ENCODE assay signal across 7 cellular contexts in genomic region chr22:42537199-42537831, GRCh38. TPM values are rescaled to one million over a fixed set of nuclear protein-coding genes. Genes with fewer than 3 reads are reported as not detected.
DNase-seq lines count a peak whose midpoint lies in the region; ATAC-seq, FAIRE-seq and TF ChIP-seq lines count a peak whose summit lies in the region.
"Not testable (repeated sequence)": the region's sequence is repeated elsewhere in the genome, so short reads cannot be mapped to it uniquely, and the experiment has no call there.

No MANE protein-coding gene starts in this region.

- not testable (repeated sequence) for H3K9me3 Mint-ChIP-seq in HFFc6; IgD-negative memory B cell; T-helper 2 cell treated with Interferon-gamma antibody and Interleukin-4, amounts not matched to agents 5 μg/mL and 100 μg/mL, for 36 hours

- not testable (repeated sequence) for H3K9me3 ChIP-seq in right atrium auricular region, pancreas

- H3K36me3 Mint-ChIP-seq in HFFc6 (ENCODE audit: low read depth); IgD-negative memory B cell; T-helper 2 cell treated with Interferon-gamma antibody and Interleukin-4, amounts not matched to agents 5 μg/mL and 100 μg/mL, for 36 hours (ENCODE audit: low read depth): not testable (repeated sequence)

- DNase-seq in HFFc6 (peak; percentile 15), brain microvascular endothelial cell (peak; percentile 27)
- DNase-seq in T-helper 2 cell treated with Interferon-gamma antibody and Interleukin-4, amounts not matched to agents 5 μg/mL and 100 μg/mL, for 36 hours (ENCODE audit: low spot score); right atrium auricular region (ENCODE audit: low spot score); pancreas: not testable (repeated sequence)

- in situ Hi-C loops in brain microvascular endothelial cell (cut with HindIII; ENCODE audit: low pct_ligation_motif_present, low sequenced_read_pairs): not testable (repeated sequence)

- peak overlapping the region; percentile 24; the same call in 1 of the 2 replicates for H3K4me3 Mint-ChIP-seq in HFFc6
- peak overlapping the region; percentile 48 to 91 (median 84) for H3K4me3 Mint-ChIP-seq in IgD-negative memory B cell
- H3K4me3 Mint-ChIP-seq in T-helper 2 cell treated with Interferon-gamma antibody and Interleukin-4, amounts not matched to agents 5 μg/mL and 100 μg/mL, for 36 hours: not testable (repeated sequence)

- not testable (repeated sequence) for H3K4me3 ChIP-seq in brain microvascular endothelial cell (ENCODE audit: low read depth, low read length); right atrium auricular region; pancreas

- not testable (repeated sequence) for FAIRE-seq in pancreas (lab: Jason Lieb, UNC)

- intact Hi-C loops in pancreas (cut with DNase I): not testable (repeated sequence)

- ATAC-seq in GM18868 (IDR thresholded peaks at IDR 0.05; ENCODE audit: unreplicated experiment): peak; percentile 56
- peak; percentile 42 to 91 (median 80) for ATAC-seq in pancreas

- H3K27ac Mint-ChIP-seq in HFFc6 (peak overlapping the region; percentile 73), IgD-negative memory B cell (peak overlapping the region; percentile 69 to 96 (median 91))
- H3K27ac Mint-ChIP-seq in T-helper 2 cell treated with Interferon-gamma antibody and Interleukin-4, amounts not matched to agents 5 μg/mL and 100 μg/mL, for 36 hours: peak overlapping the region; percentile 57

- WGBS in pancreas, 2 donors: 62 to 66% methylated on average over 7 to 13 of the region's 14 CpGs

- H3K27me3 ChIP-seq in brain microvascular endothelial cell (replicated peaks); right atrium auricular region; pancreas: not testable (repeated sequence)

- H3K4me1 Mint-ChIP-seq in HFFc6 (ENCODE audit: low read depth) (peaks cover 42% of the 10 kb centered on the region), IgD-negative memory B cell (peaks cover 29 to 46% (median 29%) of the 10 kb centered on the region in 3 donors)
- H3K4me1 Mint-ChIP-seq in T-helper 2 cell treated with Interferon-gamma antibody and Interleukin-4, amounts not matched to agents 5 μg/mL and 100 μg/mL, for 36 hours (ENCODE audit: low read depth): peaks cover 21% of the 10 kb centered on the region

- H3K27ac ChIP-seq in brain microvascular endothelial cell: peak overlapping the region; percentile 59
- H3K27ac ChIP-seq in right atrium auricular region: peak overlapping the region; percentile 53
- H3K27ac ChIP-seq in pancreas: peak overlapping the region in 1 of 4 donors; percentile 19

- H3K36me3 ChIP-seq in brain microvascular endothelial cell (replicated peaks); right atrium auricular region; pancreas: not testable (repeated sequence)

- TF ChIP-seq CTCF in HFFc6 (IDR thresholded peaks at IDR 0.05); brain microvascular endothelial cell (IDR thresholded peaks at IDR 0.05; ENCODE audit: low read depth, low read length, missing control alignments); right atrium auricular region (IDR thresholded peaks at IDR 0.05); pancreas (IDR thresholded peaks at IDR 0.05): not testable (repeated sequence)

- not testable (repeated sequence) for H3K27me3 Mint-ChIP-seq in HFFc6 (ENCODE audit: insufficient read depth); IgD-negative memory B cell; T-helper 2 cell treated with Interferon-gamma antibody and Interleukin-4, amounts not matched to agents 5 μg/mL and 100 μg/mL, for 36 hours (ENCODE audit: low read depth)

- H3K4me1 ChIP-seq in right atrium auricular region, pancreas: not testable (repeated sequence)

RNA-seq across cellular contexts. Expression of gene SERHL2, which starts 16.4 kb away (rescaled TPM):
- 1 to 10 TPM; 4.2 to 6.2 (median 4.8) TPM for total RNA-seq in HFFc6 (2021; fragmentation: NEBNext Ultra II Directional; extraction: Animal tissue kit (Norgen Biotek cat#: 25700))
- polyA plus RNA-seq in IgD-negative memory B cell (4.5 TPM), pancreas (1 to 10 TPM in 1 of 2 donors, under 1 TPM in 1; 0.76 to 3.6 TPM)
- total RNA-seq in right atrium auricular region (1 to 10 TPM; 2.4 to 3.9 TPM), pancreas (1 to 10 TPM in 1 of 6 donors, under 1 TPM in 5; 0.23 to 2.0 (median 0.69) TPM)

RNA-seq across cellular contexts. Expression of gene RRP7A, which starts 17.7 kb away (rescaled TPM):
- 100 to 1,000 TPM in 2 of 6 experiments, 10 to 100 TPM in 4; 88.7 to 107 (median 97.5) TPM for total RNA-seq in HFFc6 (2021; fragmentation: NEBNext Ultra II Directional; extraction: Animal tissue kit (Norgen Biotek cat#: 25700))
- 74.7 TPM for polyA plus RNA-seq in IgD-negative memory B cell
- 10 to 100 TPM; 12.9 to 19.4 TPM for total RNA-seq in right atrium auricular region
- total RNA-seq in pancreas: 10 to 100 TPM; 12.4 to 21.5 (median 17.5) TPM
- 10 to 100 TPM in 1 of 2 donors, 1 to 10 TPM in 1; 7.4 to 20.8 TPM for polyA plus RNA-seq in pancreas
